Comparison of ENCODE assay signal across 8 cellular contexts in genomic region chr12:113184098-113184899, GRCh38.
DNase-seq lines count a peak whose midpoint lies in the region; ATAC-seq lines count a peak whose summit lies in the region.

No MANE protein-coding gene starts in this region.

- H3K27ac ChIP-seq in BLaER1 (peak overlapping the region; percentile 99), iPS-18a (ENCODE audit: low read length) (no peak overlapping the region)

- H3K4me1 ChIP-seq in BLaER1 (peaks cover 46% of the 10 kb centered on the region), iPS-18a (ENCODE audit: control insufficient read depth, low read depth, low read length) (no peaks in the 10 kb centered on the region)

- H3K4me2 ChIP-seq in BLaER1 = peak overlapping the region; percentile 84

- H4K20me1 ChIP-seq in BLaER1 = peaks cover 74% of the 10 kb centered on the region

- ATAC-seq in GM19351 (IDR thresholded peaks at IDR 0.05; ENCODE audit: unreplicated experiment) (peak; percentile 55), HG03432 (IDR thresholded peaks at IDR 0.05; ENCODE audit: unreplicated experiment) (peak; percentile 49)
- peak; percentile 71 for ATAC-seq in stimulated activated naive CD8-positive, alpha-beta T cell treated with anti-CD3 and anti-CD28 coated beads, Interleukin-15, Interleukin-2, amounts not matched to agents 100 U/mL and 50 U/mL, for 24 hours

- H3K9me3 ChIP-seq in BLaER1 (no peaks in the 10 kb centered on the region), iPS-18a (ENCODE audit: control insufficient read depth, low read depth, low read length) (no peaks in the 10 kb centered on the region)

- H3K27me3 ChIP-seq in BLaER1 (no peaks in the 10 kb centered on the region), iPS-18a (ENCODE audit: control insufficient read depth, insufficient read depth, low read length) (no peaks in the 10 kb centered on the region)

- H3K4me3 ChIP-seq in BLaER1 = peak overlapping the region; percentile 89
- H3K4me3 ChIP-seq in iPS-18a (ENCODE audit: low read length) = peak overlapping the region; percentile 86

- H3K9ac ChIP-seq in BLaER1 (peak overlapping the region; percentile 98), iPS-18a (ENCODE audit: low read length) (peak overlapping the region; percentile 90)

- H3K36me3 ChIP-seq in BLaER1 = peaks cover 66% of the 10 kb centered on the region
- H3K36me3 ChIP-seq in iPS-18a (ENCODE audit: control insufficient read depth, low read depth, low read length) = peaks cover 17% of the 10 kb centered on the region

- DNase-seq in activated T-helper 9 cell treated with anti-CD3 and anti-CD28 coated beads, Interleukin-2, amount 50 U/mL, for 16 hours (ENCODE audit: low read depth) = peak; percentile 60
- DNase-seq in stimulated activated naive CD8-positive, alpha-beta T cell treated with anti-CD3 and anti-CD28 coated beads, Interleukin-15, Interleukin-2, amounts not matched to agents 100 U/mL and 50 U/mL, for 24 hours = no peak
- DNase-seq in NCI-H526 treated with DMSO at 0.1 percent for 48 hours (lab: John Stamatoyannopoulos, UW) (no peak), SKM-1 (lab: John Stamatoyannopoulos, UW; ENCODE audit: unreplicated experiment) (no peak)
